In genomic region chr10:130743751-130744191, GRCh38 we compare ENCODE assay signal across 17 cellular contexts.
DNase-seq lines count a peak whose midpoint lies in the region; ATAC-seq, FAIRE-seq and TF ChIP-seq lines count a peak whose summit lies in the region.
"Had no signal": no experiment of that assay in that cellular context is flagged by ENCODE, and none has a peak within 500 bp of the region (broad histone marks: within the 10 kb centered on the region; RNA-seq: fewer than 3 reads in every experiment).

No MANE protein-coding gene starts in this region.

- H2AK5ac ChIP-seq in H1 (ENCODE audit: low read depth, low read length): peak overlapping the region; percentile 82; the same call in 1 of the 2 replicates

- H3K36me3 ChIP-seq in H1 (ENCODE audit: control insufficient read depth in 2 of 4, insufficient read depth in 4 of 4, low read length in 3 of 4) (no peaks in the 10 kb centered on the region), kidney (ENCODE audit: control insufficient read depth in 1 of 2, insufficient read depth in 2 of 2, low read length in 2 of 2) (no peaks in the 10 kb centered on the region), upper lobe of right lung (no peaks in the 10 kb centered on the region)
- H3K36me3 ChIP-seq: BLaER1 had no signal

- H2BK5ac ChIP-seq in H1 (ENCODE audit: low read depth, low read length): no peak overlapping the region

- H3K27ac ChIP-seq in H1 (ENCODE audit: low read depth, low read length): no peak overlapping the region
- no peak overlapping the region for H3K27ac ChIP-seq in kidney (ENCODE audit: low read depth in 2 of 2, low read length in 2 of 2)
- no peak overlapping the region for H3K27ac ChIP-seq in upper lobe of right lung
- H3K27ac ChIP-seq: BLaER1, HL-60 had no signal

- no peak for TF ChIP-seq POLR2A in H1 (IDR thresholded peaks at IDR 0.05; ENCODE audit: control extremely low read depth in 1 of 2, low read depth in 2 of 2, low read length in 2 of 2)

- no peak overlapping the region for H2AFZ ChIP-seq in H1 (ENCODE audit: low read length)
- H2AFZ ChIP-seq: GM23338 had no signal

- H2BK12ac ChIP-seq in H1 (ENCODE audit: low read depth, low read length): no peak overlapping the region

- ATAC-seq in sciatic nerve: no peak
- ATAC-seq in upper lobe of right lung: no peak
- no peak for ATAC-seq in HG02571 (IDR thresholded peaks at IDR 0.05; ENCODE audit: unreplicated experiment)

- no peaks in the 10 kb centered on the region for H3K79me1 ChIP-seq in H1 (ENCODE audit: low read depth, low read length)

- no peak overlapping the region for H2BK20ac ChIP-seq in H1 (ENCODE audit: low read length)

- no peak overlapping the region; the same call in 1 of the 2 replicates for H2BK15ac ChIP-seq in H1 (ENCODE audit: low read length)

- no peak overlapping the region for H3K4me2 ChIP-seq in H1 (ENCODE audit: insufficient read depth in 1 of 2, low read depth in 2 of 2, low read length in 2 of 2)
- H3K4me2 ChIP-seq: BLaER1, GM23338 had no signal

- no peak overlapping the region for H2BK120ac ChIP-seq in H1 (replicated peaks; ENCODE audit: low read depth, low read length)

- no peak overlapping the region for H3K56ac ChIP-seq in H1 (replicated peaks; ENCODE audit: insufficient read length, low read depth, low read length)

- no peaks in the 10 kb centered on the region for H3K23me2 ChIP-seq in H1 (ENCODE audit: low read depth, low read length)

- H3K9ac ChIP-seq in H1 (replicated peaks in 1 of 4; ENCODE audit: extremely low read depth in 1 of 4, low read depth in 3 of 4, low read length in 3 of 4) (no peak overlapping the region), kidney (ENCODE audit: low read length in 2 of 2) (no peak overlapping the region)
- H3K9ac ChIP-seq: BLaER1 had no signal

- H4K20me1 ChIP-seq in H1 (replicated peaks in 1 of 2; ENCODE audit: control insufficient read depth in 1 of 2, insufficient read depth in 2 of 2, low read length in 2 of 2): no peaks in the 10 kb centered on the region
- H4K20me1 ChIP-seq: BLaER1 had no signal

- no peak overlapping the region for H3K18ac ChIP-seq in H1 (ENCODE audit: extremely low read depth, low read length)

- DNase-seq in H1 (ENCODE audit: low read depth in 1 of 2, low spot score in 2 of 2): no peak
- DNase-seq in kidney: peak; percentile 50
- DNase-seq in sciatic nerve (ENCODE audit: low spot score): peak; percentile 40
- DNase-seq in upper lobe of right lung: peak; percentile 58
- no peak for DNase-seq in medulla oblongata (ENCODE audit: extremely low spot score)
- no peak for DNase-seq in NCI-H748 (lab: John Stamatoyannopoulos, UW; ENCODE audit: unreplicated experiment)
- DNase-seq: AML-193; CD8-positive, alpha-beta memory T cell; DND-41; GDM1; H9 had no signal

- H3K27me3 ChIP-seq in H1 (replicated peaks in 1 of 4; ENCODE audit: control insufficient read depth in 3 of 4, extremely low read depth in 1 of 4, insufficient read depth in 3 of 4, low read length in 3 of 4) (no peaks in the 10 kb centered on the region), upper lobe of right lung (peaks cover 15% of the 10 kb centered on the region)
- H3K27me3 ChIP-seq: BLaER1 had no signal

- no peak overlapping the region for H3K4ac ChIP-seq in H1 (replicated peaks; ENCODE audit: insufficient read length, low read depth, low read length)

- CTCF ChIA-PET in H1 (lab: Charles Lee; ENCODE audit: partially characterized antibody): interaction anchor here (1.1 to 1.4 kb wide), 2 partner anchors 34 to 407 kb away, joined by 3 read pairs; no protein-coding TSS in a partner anchor

- intact Hi-C loops in kidney (cut with DNase I): no loop called here
- intact Hi-C loops in sciatic nerve (cut with DNase I): no loop called here
- intact Hi-C loops in upper lobe of right lung (cut with DNase I): no loop called here

- H4K8ac ChIP-seq in H1 (ENCODE audit: extremely low read depth, insufficient read depth, low read length): no peak overlapping the region

- no peak for TF ChIP-seq CTCF in H1 (IDR thresholded peaks at IDR 0.05; ENCODE audit: control extremely low read depth in 1 of 3, insufficient read depth in 1 of 3, low read depth in 1 of 3, low read length in 3 of 3)
- TF ChIP-seq CTCF in kidney (IDR thresholded peaks at IDR 0.05; ENCODE audit: borderline replicate concordance, extremely low read depth, insufficient read depth): no peak
- no peak for TF ChIP-seq CTCF in upper lobe of right lung (IDR thresholded peaks at IDR 0.05)

- H3K9me3 ChIP-seq in H1 (ENCODE audit: insufficient read depth in 2 of 2, low read depth in 1 of 2, low read length in 1 of 2): no peaks in the 10 kb centered on the region
- no peaks in the 10 kb centered on the region for H3K9me3 ChIP-seq in kidney (ENCODE audit: control insufficient read depth in 1 of 2, low read length in 2 of 2)
- no peaks in the 10 kb centered on the region for H3K9me3 ChIP-seq in upper lobe of right lung
- H3K9me3 ChIP-seq: BLaER1, Caco-2 had no signal

- no peak overlapping the region for H3K14ac ChIP-seq in H1 (ENCODE audit: insufficient read length)

- no peak overlapping the region for H3K23ac ChIP-seq in H1 (ENCODE audit: insufficient read length)

- peaks cover 0 to 18% (median 12%) of the 10 kb centered on the region in 4 experiments; a peak in 6 of 7 replicates for H3K4me1 ChIP-seq in H1 (replicated peaks in 1 of 4; ENCODE audit: control insufficient read depth in 3 of 4, insufficient read depth in 4 of 4, low read length in 3 of 4)
- no peaks in the 10 kb centered on the region for H3K4me1 ChIP-seq in kidney (ENCODE audit: control insufficient read depth in 1 of 2, insufficient read depth in 1 of 2, low read depth in 1 of 2, low read length in 2 of 2)
- H3K4me1 ChIP-seq in upper lobe of right lung: no peaks in the 10 kb centered on the region
- H3K4me1 ChIP-seq: Caco-2 had no signal

- FAIRE-seq in H1 (lab: Jason Lieb, UNC): no peak
- FAIRE-seq in kidney (lab: Jason Lieb, UNC): no peak
- FAIRE-seq: GM12892 had no signal

- TF ChIP-seq RAD21 in H1 (IDR thresholded peaks at IDR 0.05 in 1 of 2, conservative IDR thresholded peaks at IDR 0.05 in 1 of 2; ENCODE audit: low read depth in 2 of 2, low read length in 2 of 2): no peak

- 100% methylated on average over 2 of the region's 8 CpGs; no CpG with 5 or more reads in 1 of the 2 experiments for WGBS in H1 (ENCODE audit: extremely low coverage in 1 of 2, insufficient coverage in 1 of 2, insufficient read length in 1 of 2, insufficient replicate concordance in 2 of 2, low coverage in 1 of 2, low lambda C conversion rate in 2 of 2, missing lambda C conversion rate in 1 of 2), 2 experiments

- H3K79me2 ChIP-seq in H1 (ENCODE audit: control insufficient read depth in 1 of 2, insufficient read depth in 2 of 2, low read length in 2 of 2): no peaks in the 10 kb centered on the region

- no peak overlapping the region for H4K5ac ChIP-seq in H1 (ENCODE audit: insufficient read length, low read depth, low read length)

- peak overlapping the region; percentile 72 for H4K91ac ChIP-seq in H1 (replicated peaks; ENCODE audit: insufficient read length, low read length)

- H3K4me3 ChIP-seq in H1 (ENCODE audit: extremely low read depth in 1 of 4, insufficient read depth in 2 of 4, low read depth in 3 of 4, low read length in 4 of 4) (no peak overlapping the region), kidney (ENCODE audit: low read length in 2 of 2) (no peak overlapping the region), upper lobe of right lung (no peak overlapping the region)
- H3K4me3 ChIP-seq: BLaER1, GM23338 had no signal

- TF ChIP-seq EP300 in H1 (IDR thresholded peaks at IDR 0.05; ENCODE audit: borderline replicate concordance in 1 of 2, low read depth in 2 of 2, low read length in 2 of 2): no peak

- POLR2A ChIA-PET in H1 (lab: Charles Lee; ENCODE audit: partially characterized antibody): no interaction called here

TF ChIP-seq in H1, 55 proteins besides CTCF, POLR2A, EP300 and RAD21:
- TF ChIP-seq TBP (IDR thresholded peaks at IDR 0.05; ENCODE audit: low read depth, low read length): no peak
- TF ChIP-seq CHD2 (IDR thresholded peaks at IDR 0.05; ENCODE audit: low read length): no peak
- TF ChIP-seq CTBP2 (IDR thresholded peaks at IDR 0.05; ENCODE audit: borderline replicate concordance, insufficient read depth, insufficient read length, low read length): no peak
- no peak for TF ChIP-seq TCF12 (IDR thresholded peaks at IDR 0.05; ENCODE audit: low read depth, low read length)
- no peak for TF ChIP-seq POLR2AphosphoS5 (IDR thresholded peaks at IDR 0.05; ENCODE audit: low read depth, low read length)
- no peak for TF ChIP-seq GABPA (IDR thresholded peaks at IDR 0.05; ENCODE audit: borderline replicate concordance, insufficient read depth, low read length)
- TF ChIP-seq EZH2 (IDR thresholded peaks at IDR 0.05; ENCODE audit: low read depth, low read length, severe bottlenecking): no peak
- TF ChIP-seq YY1 (IDR thresholded peaks at IDR 0.05; ENCODE audit: low read depth, low read length): no peak
- no peak for TF ChIP-seq NANOG (IDR thresholded peaks at IDR 0.05; ENCODE audit: insufficient read depth, low read depth, low read length, poor library complexity, severe bottlenecking)
- no peak for TF ChIP-seq TAF7 (optimal IDR thresholded peaks at IDR 0.05; ENCODE audit: borderline replicate concordance, low read depth, low read length)
- TF ChIP-seq ZNF274 (IDR thresholded peaks at IDR 0.05; ENCODE audit: borderline replicate concordance, extremely low read depth, low read length): no peak

Comparison
In these comparisons a context has a peak if more than half of its experiments do, and no peak if none do; other contexts are left out.
1. DNase-seq: peak in kidney (single experiment), sciatic nerve (single experiment) and upper lobe of right lung (single experiment); none in H1 (0 of 2), medulla oblongata (single experiment) and NCI-H748 (single experiment).